1 cellular context compared by ENCODE assay signal in genomic region chr10:74176380-74177139, GRCh38.
TF ChIP-seq lines count a peak whose summit lies in the region.

No MANE protein-coding gene starts in this region.

TF ChIP-seq in K562, 482 proteins besides CTCF, POLR2A, EP300 and RAD21 (continued from another document and continues in another):
- TF ChIP-seq, protein P1, sequence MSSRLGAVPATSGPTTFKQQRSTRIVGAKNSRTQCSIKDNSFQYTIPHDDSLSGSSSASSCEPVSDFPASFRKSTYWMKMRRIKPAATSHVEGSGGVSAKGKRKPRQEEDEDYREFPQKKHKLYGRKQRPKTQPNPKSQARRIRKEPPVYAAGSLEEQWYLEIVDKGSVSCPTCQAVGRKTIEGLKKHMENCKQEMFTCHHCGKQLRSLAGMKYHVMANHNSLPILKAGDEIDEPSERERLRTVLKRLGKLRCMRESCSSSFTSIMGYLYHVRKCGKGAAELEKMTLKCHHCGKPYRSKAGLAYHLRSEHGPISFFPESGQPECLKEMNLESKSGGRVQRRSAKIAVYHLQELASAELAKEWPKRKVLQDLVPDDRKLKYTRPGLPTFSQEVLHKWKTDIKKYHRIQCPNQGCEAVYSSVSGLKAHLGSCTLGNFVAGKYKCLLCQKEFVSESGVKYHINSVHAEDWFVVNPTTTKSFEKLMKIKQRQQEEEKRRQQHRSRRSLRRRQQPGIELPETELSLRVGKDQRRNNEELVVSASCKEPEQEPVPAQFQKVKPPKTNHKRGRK (tag; IDR thresholded peaks at IDR 0.05), result no peak
- TF ChIP-seq KLF10 (CRISPR knock-in tag; IDR thresholded peaks at IDR 0.05) (no peak), ZNF780A (CRISPR knock-in tag; IDR thresholded peaks at IDR 0.05) (peak; percentile 30; the same call in 1 of the 2 replicates), CXXC5 (CRISPR knock-in tag; IDR thresholded peaks at IDR 0.05) (peak; percentile 95), NONO (IDR thresholded peaks at IDR 0.05; ENCODE audit: low read depth in 2 of 2, low read length in 1 of 2) (peak; percentile 63 to 87; a peak in 3 of 4 replicates), EWSR1 (IDR thresholded peaks at IDR 0.05; ENCODE audit: borderline replicate concordance, low read depth, partially characterized antibody) (no peak), NCOA4 (IDR thresholded peaks at IDR 0.05; ENCODE audit: partially characterized antibody) (no peak), ZBTB7A (IDR thresholded peaks at IDR 0.05; ENCODE audit: borderline replicate concordance, control insufficient read depth, low read depth, low read length) (no peak), ZC3H8 (IDR thresholded peaks at IDR 0.05) (no peak), ZNF134 (CRISPR knock-in tag; conservative IDR thresholded peaks at IDR 0.05) (peak; percentile 27; the same call in 1 of the 2 replicates), EGR1 (conservative IDR thresholded peaks at IDR 0.05) (no peak; the same call in 1 of the 2 replicates), SNRNP70 (optimal IDR thresholded peaks at IDR 0.05; ENCODE audit: low read depth, low read length) (no peak), E2F3 (CRISPR knock-in tag; IDR thresholded peaks at IDR 0.05) (peak; percentile 69), BCOR (IDR thresholded peaks at IDR 0.05) (no peak), GTF3C2 (IDR thresholded peaks at IDR 0.05; ENCODE audit: borderline replicate concordance, extremely low read depth, insufficient read length) (no peak), STAT5A (IDR thresholded peaks at IDR 0.05; ENCODE audit: borderline replicate concordance, low read length) (no peak), NR3C1 (CRISPR knock-in tag; IDR thresholded peaks at IDR 0.05) (0 out of 2 replicates have a peak, but pooled peaks have one; percentile 50), TRIM28 (IDR thresholded peaks at IDR 0.05) (no peak), SIN3B (IDR thresholded peaks at IDR 0.05; ENCODE audit: low read depth) (no peak; the same call in 1 of the 2 replicates), STAG1 (CRISPR knock-in tag; IDR thresholded peaks at IDR 0.05; ENCODE audit: borderline replicate concordance) (0 out of 2 replicates have a peak, but pooled peaks have one; percentile 42), SMARCA4 (IDR thresholded peaks at IDR 0.05) (peak; percentile 26; the same call in 1 of the 2 replicates), MED1 (CRISPR knock-in tag; IDR thresholded peaks at IDR 0.05; ENCODE audit: borderline replicate concordance) (no peak), ZNF695 (CRISPR knock-in tag; IDR thresholded peaks at IDR 0.05) (no peak), ZNF586 (CRISPR knock-in tag; conservative IDR thresholded peaks at IDR 0.05) (peak; percentile 19; the same call in 1 of the 2 replicates), LARP7 (IDR thresholded peaks at IDR 0.05) (no peak), RBM14 (IDR thresholded peaks at IDR 0.05; ENCODE audit: borderline replicate concordance, insufficient read depth, low read depth, low read length) (0 out of 2 replicates have a peak, but pooled peaks have one; percentile 72), CEBPG (CRISPR knock-in tag; IDR thresholded peaks at IDR 0.05) (peak; percentile 12; the same call in 1 of the 2 replicates), CEBPG (tag; conservative IDR thresholded peaks at IDR 0.05 in 1 of 2, IDR thresholded peaks at IDR 0.05 in 1 of 2) (no peak), ASH1L (IDR thresholded peaks at IDR 0.05; ENCODE audit: borderline replicate concordance, low read depth, partially characterized antibody) (no peak), ETS1 (conservative IDR thresholded peaks at IDR 0.05; ENCODE audit: control insufficient read depth, low read depth, low read length) (peak; percentile 61; the same call in 1 of the 2 replicates), SMAD4 (CRISPR knock-in tag; conservative IDR thresholded peaks at IDR 0.05) (peak; percentile 96), HDAC8 (tag; IDR thresholded peaks at IDR 0.05) (peak; percentile 90; the same call in 1 of the 2 replicates), PKNOX1 (IDR thresholded peaks at IDR 0.05) (peak; percentile 54; the same call in 1 of the 2 replicates), ATF6 (CRISPR knock-in tag; IDR thresholded peaks at IDR 0.05) (peak; percentile 86; the same call in 1 of the 2 replicates), ZFX (CRISPR knock-in tag; IDR thresholded peaks at IDR 0.05) (peak; percentile 88), PTTG1 (tag; IDR thresholded peaks at IDR 0.05; ENCODE audit: low read depth) (0 out of 2 replicates have a peak, but pooled peaks have one; percentile 30), BACH1 (tag; IDR thresholded peaks at IDR 0.05) (peak; percentile 72; the same call in 1 of the 2 replicates), PML (IDR thresholded peaks at IDR 0.05; ENCODE audit: low read length) (peak; percentile 73; the same call in 1 of the 2 replicates), EP400 (IDR thresholded peaks at IDR 0.05) (peak; percentile 98), DDX20 (tag; IDR thresholded peaks at IDR 0.05; ENCODE audit: low read depth) (no peak), ZNF324 (CRISPR knock-in tag; IDR thresholded peaks at IDR 0.05) (no peak), POLR2B (IDR thresholded peaks at IDR 0.05; ENCODE audit: low read depth, partially characterized antibody) (peak; percentile 86), MCM5 (IDR thresholded peaks at IDR 0.05; ENCODE audit: low read depth) (no peak), NFIX (CRISPR knock-in tag; IDR thresholded peaks at IDR 0.05; ENCODE audit: low read depth) (no peak), HOXB6 (CRISPR knock-in tag; IDR thresholded peaks at IDR 0.05; ENCODE audit: borderline replicate concordance) (no peak), ETS2 (tag; IDR thresholded peaks at IDR 0.05; ENCODE audit: borderline replicate concordance, poor library complexity, severe bottlenecking) (no peak), RBM22 (IDR thresholded peaks at IDR 0.05; ENCODE audit: low read depth, low read length, poor library complexity, severe bottlenecking) (peak; percentile 88)
- TF ChIP-seq, protein P2, sequence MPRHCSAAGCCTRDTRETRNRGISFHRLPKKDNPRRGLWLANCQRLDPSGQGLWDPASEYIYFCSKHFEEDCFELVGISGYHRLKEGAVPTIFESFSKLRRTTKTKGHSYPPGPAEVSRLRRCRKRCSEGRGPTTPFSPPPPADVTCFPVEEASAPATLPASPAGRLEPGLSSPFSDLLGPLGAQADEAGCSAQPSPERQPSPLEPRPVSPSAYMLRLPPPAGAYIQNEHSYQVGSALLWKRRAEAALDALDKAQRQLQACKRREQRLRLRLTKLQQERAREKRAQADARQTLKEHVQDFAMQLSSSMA (CRISPR knock-in tag; IDR thresholded peaks at IDR 0.05), result no peak; the same call in 1 of the 2 replicates
